21 cellular contexts compared by ENCODE assay signal in genomic region chr11:58121101-58121500, GRCh38. TPM values are rescaled to one million over a fixed set of nuclear protein-coding genes. Genes with fewer than 3 reads are reported as not detected.
DNase-seq lines count a peak whose midpoint lies in the region; ATAC-seq and TF ChIP-seq lines count a peak whose summit lies in the region.
"Had no signal": no experiment of that assay in that cellular context is flagged by ENCODE, and none has a peak within 500 bp of the region (broad histone marks: within the 10 kb centered on the region; RNA-seq: fewer than 3 reads in every experiment).

No MANE protein-coding gene starts in this region.

- no peak overlapping the region for H2AK5ac ChIP-seq in IMR-90 (ENCODE audit: low read depth, low read length)

- H3K4me2 ChIP-seq in GM23248 (ENCODE audit: unreplicated experiment): no peak overlapping the region
- H3K4me2 ChIP-seq in IMR-90 (ENCODE audit: low read depth, low read length): no peak overlapping the region
- H3K4me2 ChIP-seq: A549; BLaER1 treated with 17β-estradiol and CSF1 and Interleukin-3, amounts not matched to agents 10 nM and 100 nM had no signal

- H2BK20ac ChIP-seq in IMR-90 (ENCODE audit: low read depth, low read length): no peak overlapping the region

- H3K9me1 ChIP-seq in IMR-90 (ENCODE audit: insufficient read depth, low read length): no peaks in the 10 kb centered on the region

- H3K9me3 ChIP-seq in GM23248 (ENCODE audit: low read depth): no peaks in the 10 kb centered on the region
- no peaks in the 10 kb centered on the region for H3K9me3 ChIP-seq in IMR-90 (ENCODE audit: control insufficient read depth, insufficient read depth, low read length)
- H3K9me3 ChIP-seq: A549; BE2C; BLaER1 treated with 17β-estradiol and CSF1 and Interleukin-3, amounts not matched to agents 10 nM and 100 nM; HAP-1 had no signal

- no peak for TF ChIP-seq RAD21 in IMR-90 (IDR thresholded peaks at IDR 0.05; ENCODE audit: low read length)

- POLR2A ChIA-PET in IMR-90 (lab: Charles Lee; ENCODE audit: unreplicated experiment): no interaction called here

- H2AFZ ChIP-seq in GM23248 (no peak overlapping the region), IMR-90 (replicated peaks; ENCODE audit: low read length, poor library complexity) (no peak overlapping the region)

- ATAC-seq in IMR-90 (ENCODE audit: low read depth): peak; percentile 51
- ATAC-seq: A549 had no signal

- no peak overlapping the region for H2BK5ac ChIP-seq in IMR-90 (ENCODE audit: low read depth, low read length, poor library complexity, severe bottlenecking)

- no peak for TF ChIP-seq POLR2A in IMR-90 (IDR thresholded peaks at IDR 0.05; ENCODE audit: low read depth, low read length)

- no peak overlapping the region for H4K8ac ChIP-seq in IMR-90 (ENCODE audit: low read depth in 2 of 2, low read length in 2 of 2)

- dilution Hi-C loops in IMR-90 (cut with HindIII; ENCODE audit: low sequenced_read_pairs, unreplicated experiment): no loop called here

- no peak overlapping the region for H3K56ac ChIP-seq in IMR-90 (ENCODE audit: extremely low read depth, insufficient read depth, low read length)

- WGBS in GM23248 (ENCODE audit: low coverage in 1 of 2, low lambda C conversion rate in 2 of 2, missing lambda C conversion rate in 2 of 2), 2 experiments: 10 to 14% methylated on average over 1 of the region's 1 CpG
- no CpG with 5 or more reads among the region's 1 CpG for WGBS in IMR-90 (ENCODE audit: extremely low coverage in 2 of 2, insufficient read length in 1 of 2), 2 experiments

- H3K9me2 ChIP-seq in GM23248 (ENCODE audit: insufficient read depth): 0 out of 2 replicates have a peak, but pooled peaks cover 5% of the 10 kb centered on the region

- no TSS peak for BruUV-seq in IMR-90 (replicated peaks; lab: Mats Ljungman, UMichigan)

- no peak overlapping the region for H3K4ac ChIP-seq in IMR-90 (ENCODE audit: low read depth, low read length)

- no peaks in the 10 kb centered on the region for H3K4me1 ChIP-seq in GM23248 (ENCODE audit: insufficient read depth)
- H3K4me1 ChIP-seq in IMR-90 (ENCODE audit: control insufficient read depth, insufficient read depth, low read length): no peaks in the 10 kb centered on the region
- H3K4me1 ChIP-seq: A549; BE2C; BLaER1 treated with 17β-estradiol and CSF1 and Interleukin-3, amounts not matched to agents 10 nM and 100 nM; HAP-1 had no signal

- no peak overlapping the region for H2AK9ac ChIP-seq in IMR-90 (replicated peaks; ENCODE audit: low read depth, low read length, poor library complexity)

- H4K91ac ChIP-seq in IMR-90 (ENCODE audit: insufficient read depth, low read depth, low read length): no peak overlapping the region

- intact Hi-C loops in IMR-90 (cut with micrococcal nuclease): loop anchor here (10.0 kb wide), 1 partner anchor 394 kb away; no protein-coding TSS in a partner anchor

- H2BK120ac ChIP-seq in IMR-90 (ENCODE audit: low read depth, low read length): no peak overlapping the region

- H3K4me3 ChIP-seq in GM23248 (no peak overlapping the region), IMR-90 (ENCODE audit: insufficient read depth, low read depth, low read length) (no peak overlapping the region)
- H3K4me3 ChIP-seq: A549; BLaER1 treated with 17β-estradiol and CSF1 and Interleukin-3, amounts not matched to agents 10 nM and 100 nM; HAP-1 had no signal

- peak; percentile 28 for DNase-seq in GM23248
- peak; percentile 5 for DNase-seq in IMR-90
- DNase-seq in inferior parietal cortex (ENCODE audit: extremely low spot score): peak; percentile 25
- DNase-seq in activated CD4-positive, alpha-beta T cell treated with anti-CD3 and anti-CD28 coated beads, Interleukin-2, amount 50 U/mL, for 4 hours: no peak
- no peak for DNase-seq in T-helper 1 cell
- DNase-seq in NCI-H1694 treated with DMSO at 0.1 percent for 48 hours (lab: John Stamatoyannopoulos, UW): no peak
- DNase-seq: 8988T; ACHN; AML-193; BE2C; CD4-positive, alpha-beta T cell; CD8-positive, alpha-beta memory T cell; DMS 273 treated with DMSO at 0.1 percent for 48 hours; DMS79; GF-D8; GOT3 had no signal

- H3K27me3 ChIP-seq in GM23248 (replicated peaks; ENCODE audit: insufficient read depth) (no peaks in the 10 kb centered on the region; the same call in none of the 2 replicates), IMR-90 (ENCODE audit: control insufficient read depth, insufficient read depth, low read length) (no peaks in the 10 kb centered on the region; the same call in 1 of the 2 replicates)
- H3K27me3 ChIP-seq: BE2C; BLaER1 treated with 17β-estradiol and CSF1 and Interleukin-3, amounts not matched to agents 10 nM and 100 nM had no signal

- H3K14ac ChIP-seq in IMR-90 (replicated peaks; ENCODE audit: low read depth, low read length): no peak overlapping the region

- no peaks in the 10 kb centered on the region for H3F3A ChIP-seq in GM23248 (ENCODE audit: insufficient read depth)

- H3K36me3 ChIP-seq in GM23248 (ENCODE audit: low read depth) (no peaks in the 10 kb centered on the region), IMR-90 (ENCODE audit: control insufficient read depth, insufficient read depth, low read length) (no peaks in the 10 kb centered on the region)
- H3K36me3 ChIP-seq: BE2C; BLaER1 treated with 17β-estradiol and CSF1 and Interleukin-3, amounts not matched to agents 10 nM and 100 nM; HAP-1 had no signal

- no peaks in the 10 kb centered on the region for H3K79me1 ChIP-seq in IMR-90 (ENCODE audit: low read depth in 1 of 2, low read length in 2 of 2)

- CTCF ChIA-PET in IMR-90 (lab: Yijun Ruan, JAX): no interaction called here

- no peak for TF ChIP-seq CTCF in IMR-90 (conservative IDR thresholded peaks at IDR 0.05; ENCODE audit: low read depth, low read length)

- H4K20me1 ChIP-seq in GM23248 (ENCODE audit: insufficient read depth) (no peaks in the 10 kb centered on the region), IMR-90 (ENCODE audit: insufficient read depth, low read length) (no peaks in the 10 kb centered on the region)
- H4K20me1 ChIP-seq: BLaER1 treated with 17β-estradiol and CSF1 and Interleukin-3, amounts not matched to agents 10 nM and 100 nM had no signal

- H3K18ac ChIP-seq in IMR-90 (ENCODE audit: low read depth, low read length): no peak overlapping the region

- no peaks in the 10 kb centered on the region for H3K79me2 ChIP-seq in GM23248 (ENCODE audit: insufficient read depth)

- no peak overlapping the region for H4K5ac ChIP-seq in IMR-90 (ENCODE audit: low read depth, low read length)

- no peak overlapping the region for H2BK15ac ChIP-seq in IMR-90 (ENCODE audit: low read depth, low read length)

- in situ Hi-C loops in GM23248 (cut with MboI): no loop called here
- in situ Hi-C loops in IMR-90 (cut with MboI; ENCODE audit: low sequenced_read_pairs): no loop called here

- H3K27ac ChIP-seq in GM23248: no peak overlapping the region
- no peak overlapping the region for H3K27ac ChIP-seq in IMR-90 (ENCODE audit: insufficient read depth, low read length)
- H3K27ac ChIP-seq: A549; BLaER1 treated with 17β-estradiol and CSF1 and Interleukin-3, amounts not matched to agents 10 nM and 100 nM had no signal

- H3K23ac ChIP-seq in IMR-90 (ENCODE audit: low read depth, low read length): no peak overlapping the region

- H3K9ac ChIP-seq in GM23248: no peak overlapping the region
- H3K9ac ChIP-seq in IMR-90 (ENCODE audit: low read depth, low read length): no peak overlapping the region
- H3K9ac ChIP-seq: BLaER1 treated with 17β-estradiol and CSF1 and Interleukin-3, amounts not matched to agents 10 nM and 100 nM had no signal

TF ChIP-seq in IMR-90, 13 proteins besides CTCF, POLR2A, EP300 and RAD21:
- TF ChIP-seq CHD1 (IDR thresholded peaks at IDR 0.05; ENCODE audit: low read depth, low read length) (no peak), RCOR1 (IDR thresholded peaks at IDR 0.05; ENCODE audit: insufficient replicate concordance, low read length) (no peak), USF2 (IDR thresholded peaks at IDR 0.05; ENCODE audit: low read depth, low read length) (no peak), BHLHE40 (IDR thresholded peaks at IDR 0.05; ENCODE audit: low read depth, low read length) (no peak), NFE2L2 (IDR thresholded peaks at IDR 0.05; ENCODE audit: low read depth, low read length) (no peak), SMC3 (IDR thresholded peaks at IDR 0.05; ENCODE audit: low read depth, low read length) (no peak), MAFK (IDR thresholded peaks at IDR 0.05; ENCODE audit: low read depth, low read length) (no peak), RFX5 (IDR thresholded peaks at IDR 0.05; ENCODE audit: low read depth, low read length) (no peak), MAZ (IDR thresholded peaks at IDR 0.05; ENCODE audit: borderline replicate concordance, low read depth, low read length) (no peak), FOS (IDR thresholded peaks at IDR 0.05; ENCODE audit: low read depth, low read length) (no peak), CEBPB (IDR thresholded peaks at IDR 0.05; ENCODE audit: low read depth, low read length) (no peak)
- TF ChIP-seq, protein P1, sequence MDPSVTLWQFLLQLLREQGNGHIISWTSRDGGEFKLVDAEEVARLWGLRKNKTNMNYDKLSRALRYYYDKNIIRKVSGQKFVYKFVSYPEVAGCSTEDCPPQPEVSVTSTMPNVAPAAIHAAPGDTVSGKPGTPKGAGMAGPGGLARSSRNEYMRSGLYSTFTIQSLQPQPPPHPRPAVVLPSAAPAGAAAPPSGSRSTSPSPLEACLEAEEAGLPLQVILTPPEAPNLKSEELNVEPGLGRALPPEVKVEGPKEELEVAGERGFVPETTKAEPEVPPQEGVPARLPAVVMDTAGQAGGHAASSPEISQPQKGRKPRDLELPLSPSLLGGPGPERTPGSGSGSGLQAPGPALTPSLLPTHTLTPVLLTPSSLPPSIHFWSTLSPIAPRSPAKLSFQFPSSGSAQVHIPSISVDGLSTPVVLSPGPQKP (IDR thresholded peaks at IDR 0.05; ENCODE audit: borderline replicate concordance, low read depth, low read length): no peak
TF ChIP-seq in IMR-90: peak in this region for 0.

RNA-seq across cellular contexts. Expression of gene OR9I1, which starts 4.2 kb away (rescaled TPM):
- not detected in 2 replicates for total RNA-seq in GM23248 (2014; rRNA removed; shearing (Covaris generic))
- polyA plus RNA-seq in GM23248 (2016; fragmentation: Nextera tagmentation; extraction: Ambion mirVana): not detected in 2 replicates
- not detected in 2 replicates for total RNA-seq in IMR-90 (2012; rRNA removed)
- not detected in 2 replicates for polyA plus RNA-seq in IMR-90 (2012; rRNA removed)
- not detected in 2 replicates for polyA plus RNA-seq in IMR-90 (2012; cell fraction: cytosol; rRNA removed)
- polyA plus RNA-seq in IMR-90 (2012; cell fraction: nucleus; rRNA removed; ENCODE audit: low replicate concordance): not detected in 2 replicates
- total RNA-seq: CD4-positive, alpha-beta T cell; CD8-positive, alpha-beta memory T cell; G401 had no signal
- polyA plus RNA-seq: A549; CD14-positive monocyte; CD8-positive, alpha-beta memory T cell had no signal

Comparison
In these comparisons a context has a peak if more than half of its experiments do, and no peak if none do; other contexts are left out.
1. DNase-seq: peak in GM23248 (single experiment), IMR-90 (single experiment) and inferior parietal cortex (single experiment); none in activated CD4-positive, alpha-beta T cell treated with anti-CD3 and anti-CD28 coated beads, Interleukin-2, amount 50 U/mL, for 4 hours (0 of 2), T-helper 1 cell (0 of 5) and NCI-H1694 treated with DMSO at 0.1 percent for 48 hours (single experiment).